ENCODE assay signal across 9 cellular contexts in the genomic region with DNA sequence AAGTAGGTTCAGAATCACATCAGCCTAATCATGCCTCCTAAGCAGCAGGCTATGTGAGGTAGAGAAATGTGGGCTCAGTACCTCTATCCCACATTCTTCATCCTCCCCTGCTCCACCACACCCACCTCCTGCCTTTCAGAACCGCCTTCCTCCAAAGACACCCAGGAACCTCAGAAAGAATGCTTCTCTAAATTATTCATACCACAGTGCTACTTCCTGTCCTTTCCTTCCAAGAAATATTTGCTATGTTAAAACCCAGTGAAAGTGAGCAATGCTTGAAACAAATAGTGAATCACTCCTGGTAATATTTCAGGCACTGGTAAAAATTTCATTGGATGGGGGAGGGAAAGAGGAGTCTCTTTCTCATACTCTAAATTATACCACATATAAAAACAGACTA. TPM values are rescaled to one million over a fixed set of nuclear protein-coding genes. Genes with fewer than 3 reads are reported as not detected.
DNase-seq lines count a peak whose midpoint lies in the region; ATAC-seq, FAIRE-seq and TF ChIP-seq lines count a peak whose summit lies in the region.
"Had no signal": no experiment of that assay in that cellular context is flagged by ENCODE, and none has a peak within 500 bp of the region (broad histone marks: within the 10 kb centered on the region; RNA-seq: fewer than 3 reads in every experiment).

No MANE protein-coding gene starts in this region.

- no peaks in the 10 kb centered on the region for H3K27me3 ChIP-seq in spleen (replicated peaks in 1 of 7)

- H3K9me3 Mint-ChIP-seq in activated T-helper 2 cell treated with anti-CD3 and anti-CD28 coated beads, Interferon-gamma antibody, Interleukin-2, Interleukin-4, amounts not matched to agents 10 μg/mL and 5 μg/mL and 100 μg/mL, durations not matched to agents 14 hours and 24 hours and 36 hours = peaks cover 8% of the 10 kb centered on the region
- H3K9me3 Mint-ChIP-seq in immature natural killer cell = no peaks in the 10 kb centered on the region

- DNase-seq in stimulated activated CD4-positive, alpha-beta T cell treated with anti-CD3 and anti-CD28 coated beads, Interleukin-15, amount 100 ng/mL, for 24 hours = peak; percentile 56
- DNase-seq in stimulated activated CD4-positive, alpha-beta T cell treated with anti-CD3 and anti-CD28 coated beads, Interleukin-4, amount 100 ng/mL, for 1 hour = no peak
- no peak for DNase-seq in activated T-helper 2 cell treated with anti-CD3 and anti-CD28 coated beads, Interferon-gamma antibody, Interleukin-2, Interleukin-4, amounts not matched to agents 10 μg/mL and 5 μg/mL and 100 μg/mL, durations not matched to agents 14 hours and 24 hours and 36 hours (ENCODE audit: low spot score)
- DNase-seq in immature natural killer cell (no peak), urothelium cell line (ENCODE audit: low spot score) (peak; percentile 78), spleen (no peak), left colon (no peak), NCI-H345 treated with DMSO at 0.1 percent for 48 hours (lab: John Stamatoyannopoulos, UW; ENCODE audit: unreplicated experiment) (no peak)

- H3K36me3 Mint-ChIP-seq in activated T-helper 2 cell treated with anti-CD3 and anti-CD28 coated beads, Interferon-gamma antibody, Interleukin-2, Interleukin-4, amounts not matched to agents 10 μg/mL and 5 μg/mL and 100 μg/mL, durations not matched to agents 14 hours and 24 hours and 36 hours (ENCODE audit: low read depth) = peaks cover 9% of the 10 kb centered on the region
- peaks cover 0 to 4% (median 0%) of the 10 kb centered on the region in 3 donors for H3K36me3 Mint-ChIP-seq in immature natural killer cell

- intact Hi-C loops in activated T-helper 2 cell treated with anti-CD3 and anti-CD28 coated beads, Interferon-gamma antibody, Interleukin-2, Interleukin-4, amounts not matched to agents 10 μg/mL and 5 μg/mL and 100 μg/mL, durations not matched to agents 14 hours and 24 hours and 36 hours (cut with micrococcal nuclease) = loop anchor here (1.0 to 5.0 kb wide), 5 partner anchors 10 to 706 kb away; partner anchors contain the start of gene METTL21A
- intact Hi-C loops in spleen (cut with DNase I; ENCODE audit: low total_unique reads) (no loop called here), left colon (cut with DNase I, micrococcal nuclease) (no loop called here)

- peaks cover 0 to 4% (median 0%) of the 10 kb centered on the region in 8 donors for H3K9me3 ChIP-seq in spleen

- H3K27ac Mint-ChIP-seq in activated T-helper 2 cell treated with anti-CD3 and anti-CD28 coated beads, Interferon-gamma antibody, Interleukin-2, Interleukin-4, amounts not matched to agents 10 μg/mL and 5 μg/mL and 100 μg/mL, durations not matched to agents 14 hours and 24 hours and 36 hours = peak overlapping the region; percentile 66
- H3K27ac Mint-ChIP-seq in immature natural killer cell = peak overlapping the region in 3 of 6 donors; percentile 3 to 62 (median 23)

- no peak overlapping the region for H3K4me3 ChIP-seq in spleen

- TF ChIP-seq POLR2A in spleen (IDR thresholded peaks at IDR 0.05) = no peak

- peaks cover 62% of the 10 kb centered on the region for H3K4me1 Mint-ChIP-seq in activated T-helper 2 cell treated with anti-CD3 and anti-CD28 coated beads, Interferon-gamma antibody, Interleukin-2, Interleukin-4, amounts not matched to agents 10 μg/mL and 5 μg/mL and 100 μg/mL, durations not matched to agents 14 hours and 24 hours and 36 hours (ENCODE audit: low read depth)
- peaks cover 42 to 61% of the 10 kb centered on the region in 2 donors for H3K4me1 Mint-ChIP-seq in immature natural killer cell

- peak overlapping the region in 4 of 8 donors; percentile 3 to 43 (median 16) for H3K27ac ChIP-seq in spleen

- WGBS in spleen, 5 donors = 4 to 21% (median 14%) methylated on average over 1 of the region's 1 CpG

- peak overlapping the region; percentile 41 for H3K4me3 Mint-ChIP-seq in activated T-helper 2 cell treated with anti-CD3 and anti-CD28 coated beads, Interferon-gamma antibody, Interleukin-2, Interleukin-4, amounts not matched to agents 10 μg/mL and 5 μg/mL and 100 μg/mL, durations not matched to agents 14 hours and 24 hours and 36 hours (ENCODE audit: low read depth)
- peak overlapping the region in 4 of 5 donors; percentile 14 to 59 (median 40) for H3K4me3 Mint-ChIP-seq in immature natural killer cell

- peaks cover 14 to 62% (median 41%) of the 10 kb centered on the region in 6 donors for H3K4me1 ChIP-seq in spleen

- no peak for ATAC-seq in left colon

- H3K36me3 ChIP-seq in spleen = no peaks in the 10 kb centered on the region

- no peak for FAIRE-seq in urothelium cell line (lab: Jason Lieb, UNC)
- FAIRE-seq: islet of Langerhans had no signal

- H3K27me3 Mint-ChIP-seq in activated T-helper 2 cell treated with anti-CD3 and anti-CD28 coated beads, Interferon-gamma antibody, Interleukin-2, Interleukin-4, amounts not matched to agents 10 μg/mL and 5 μg/mL and 100 μg/mL, durations not matched to agents 14 hours and 24 hours and 36 hours (ENCODE audit: low read depth) = no peaks in the 10 kb centered on the region
- peaks cover 3 to 8% (median 6%) of the 10 kb centered on the region in 3 donors for H3K27me3 Mint-ChIP-seq in immature natural killer cell (ENCODE audit: low read depth in 3 of 3)

- TF ChIP-seq CTCF in spleen (IDR thresholded peaks at IDR 0.05 in 8 of 11, conservative IDR thresholded peaks at IDR 0.05 in 3 of 11) = no peak

RNA-seq across cellular contexts. Expression of gene CREB1, which starts 24.0 kb away (rescaled TPM):
- total RNA-seq in activated T-helper 2 cell treated with anti-CD3 and anti-CD28 coated beads, Interferon-gamma antibody, Interleukin-2, Interleukin-4, amounts not matched to agents 10 μg/mL and 5 μg/mL and 100 μg/mL, durations not matched to agents 14 hours and 24 hours and 36 hours = 115 and 136 TPM in 2 replicates
- 10 to 100 TPM; 48.7 to 64.8 (median 59.4) TPM for polyA plus RNA-seq in immature natural killer cell
- total RNA-seq in spleen = 10 to 100 TPM; 70.2 to 94.7 (median 83.9) TPM
- 1 to 10 TPM; 8.4 to 9.8 (median 8.6) TPM for polyA plus RNA-seq in spleen
- total RNA-seq in left colon = 10 to 100 TPM; 42.9 to 51.7 TPM

Comparison
In these comparisons a context has a peak if more than half of its experiments do, and no peak if none do; other contexts are left out.
1. DNase-seq: peak in stimulated activated CD4-positive, alpha-beta T cell treated with anti-CD3 and anti-CD28 coated beads, Interleukin-15, amount 100 ng/mL, for 24 hours (single experiment) and urothelium cell line (single experiment); none in stimulated activated CD4-positive, alpha-beta T cell treated with anti-CD3 and anti-CD28 coated beads, Interleukin-4, amount 100 ng/mL, for 1 hour (single experiment), activated T-helper 2 cell treated with anti-CD3 and anti-CD28 coated beads, Interferon-gamma antibody, Interleukin-2, Interleukin-4, amounts not matched to agents 10 μg/mL and 5 μg/mL and 100 μg/mL, durations not matched to agents 14 hours and 24 hours and 36 hours (single experiment), immature natural killer cell (0 of 3), spleen (single experiment), left colon (0 of 2) and NCI-H345 treated with DMSO at 0.1 percent for 48 hours (single experiment).